Comparison of ENCODE assay signal across 8 cellular contexts in the genomic region with DNA sequence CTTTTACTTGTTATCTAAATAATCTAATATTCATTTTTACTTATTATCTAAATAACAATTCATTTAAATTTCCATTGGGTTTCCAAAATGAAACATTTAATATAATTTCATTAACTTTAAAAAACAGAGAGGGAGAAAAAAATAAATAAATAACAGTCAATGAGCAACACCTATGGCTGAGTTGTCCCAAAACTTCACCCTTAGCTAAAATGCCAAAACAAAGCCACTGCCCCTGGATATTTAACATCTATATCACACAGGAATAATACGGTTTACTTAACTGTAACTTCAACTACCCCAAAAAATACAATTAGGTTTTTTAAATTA. TPM values are rescaled to one million over a fixed set of nuclear protein-coding genes. Genes with fewer than 3 reads are reported as not detected.
DNase-seq lines count a peak whose midpoint lies in the region; ATAC-seq, FAIRE-seq and TF ChIP-seq lines count a peak whose summit lies in the region.

No MANE protein-coding gene starts in this region.

- H3K27me3 ChIP-seq in GM06990 (replicated peaks; ENCODE audit: control insufficient read depth, insufficient read depth, low read length): no peaks in the 10 kb centered on the region
- no peaks in the 10 kb centered on the region for H3K27me3 ChIP-seq in endothelial cell of umbilical vein (ENCODE audit: control insufficient read depth in 2 of 2, insufficient read depth in 2 of 2, low read length in 2 of 2)
- H3K27me3 ChIP-seq in rectal smooth muscle tissue (ENCODE audit: control insufficient read depth, insufficient read depth, low read length): no peaks in the 10 kb centered on the region

- intact Hi-C loops in endothelial cell of umbilical vein (cut with micrococcal nuclease): loop anchor here (2.0 kb wide), 1 partner anchor 36 kb away; no protein-coding TSS in a partner anchor

- H4K20me1 ChIP-seq in endothelial cell of umbilical vein (replicated peaks; ENCODE audit: control insufficient read depth, extremely low read depth, insufficient read depth, low read length): no peaks in the 10 kb centered on the region

- H3K27ac ChIP-seq in endothelial cell of umbilical vein (ENCODE audit: insufficient read depth, low read depth, low read length) (peak overlapping the region; percentile 86), rectal smooth muscle tissue (ENCODE audit: low read depth, low read length) (no peak overlapping the region)

- FAIRE-seq in RCC 7860 (lab: Jason Lieb, UNC) (peak; percentile 52), endothelial cell of umbilical vein (lab: Jason Lieb, UNC) (no peak)

- no peak for ATAC-seq in GM18907 (IDR thresholded peaks at IDR 0.05; ENCODE audit: unreplicated experiment)
- no peak for ATAC-seq in HG03342 (IDR thresholded peaks at IDR 0.05; ENCODE audit: unreplicated experiment)

- no peak for DNase-seq in GM06990 (ENCODE audit: extremely low read depth, insufficient read length)
- DNase-seq in RCC 7860 (ENCODE audit: low spot score): no peak
- no peak for DNase-seq in endothelial cell of umbilical vein (ENCODE audit: low read depth, low spot score)
- DNase-seq in effector CD4-positive, alpha-beta T cell: no peak
- DNase-seq in NCI-H2171 treated with DMSO at 0.1 percent for 48 hours (lab: John Stamatoyannopoulos, UW): no peak

- H3K9ac ChIP-seq in endothelial cell of umbilical vein (replicated peaks; ENCODE audit: extremely low read depth, insufficient read depth, low read length): peak overlapping the region; percentile 93
- H3K9ac ChIP-seq in rectal smooth muscle tissue (ENCODE audit: low read length): no peak overlapping the region

- H3K4me1 ChIP-seq in endothelial cell of umbilical vein (ENCODE audit: control insufficient read depth, extremely low read depth, insufficient read depth, low read length) (peaks cover 3% of the 10 kb centered on the region), rectal smooth muscle tissue (ENCODE audit: control insufficient read depth, insufficient read depth, low read length) (no peaks in the 10 kb centered on the region)

- dilution Hi-C loops in endothelial cell of umbilical vein (cut with MboI; ENCODE audit: extremely low pct_ligation_motif_present, low sequenced_read_pairs): no loop called here

- TF ChIP-seq CTCF in GM06990 (IDR thresholded peaks at IDR 0.05; ENCODE audit: insufficient read depth, low read length, poor library complexity, severe bottlenecking): no peak
- TF ChIP-seq CTCF in endothelial cell of umbilical vein (IDR thresholded peaks at IDR 0.05; ENCODE audit: extremely low read depth in 1 of 2, insufficient read depth in 1 of 2, low read depth in 1 of 2, low read length in 2 of 2): no peak

- H3K79me2 ChIP-seq in endothelial cell of umbilical vein (ENCODE audit: control insufficient read depth, insufficient read depth, low read length): peaks cover 45% of the 10 kb centered on the region

- POLR2A ChIA-PET in endothelial cell of umbilical vein (lab: Charles Lee): no interaction called here

- no peak overlapping the region for H2AFZ ChIP-seq in endothelial cell of umbilical vein (ENCODE audit: low read depth, low read length)

- no peaks in the 10 kb centered on the region for H3K9me3 ChIP-seq in endothelial cell of umbilical vein (replicated peaks; ENCODE audit: control insufficient read depth, insufficient read depth, low read length)

- no TSS peak for BruUV-seq in endothelial cell of umbilical vein (replicated peaks; lab: Mats Ljungman, UMichigan)

- no peaks in the 10 kb centered on the region for H3K9me1 ChIP-seq in endothelial cell of umbilical vein (replicated peaks; ENCODE audit: control insufficient read depth, extremely low read depth, insufficient read depth, low read length)

- TF ChIP-seq POLR2A in endothelial cell of umbilical vein (IDR thresholded peaks at IDR 0.05; ENCODE audit: low read depth, low read length): no peak

- peak overlapping the region; percentile 88 for H3K4me2 ChIP-seq in endothelial cell of umbilical vein (ENCODE audit: insufficient read depth, low read length)

- CTCF ChIA-PET in endothelial cell of umbilical vein (lab: Charles Lee): interaction anchor here (0.9 to 2.9 kb wide), 6 partner anchors 10 to 44 kb away, joined by 3 to 14 read pairs (median 5); no protein-coding TSS in a partner anchor

- H3K4me3 ChIP-seq in GM06990 (replicated peaks; ENCODE audit: low read depth, low read length) (peak overlapping the region; percentile 76), endothelial cell of umbilical vein (replicated peaks in 1 of 3; ENCODE audit: insufficient read depth in 1 of 3, low read depth in 1 of 3, low read length in 3 of 3) (peak overlapping the region; percentile 23 to 91 (median 68)), rectal smooth muscle tissue (ENCODE audit: low read length) (peak overlapping the region; percentile 44)

- H3K36me3 ChIP-seq in GM06990 (ENCODE audit: control insufficient read depth, insufficient read depth, low read length): no peaks in the 10 kb centered on the region
- H3K36me3 ChIP-seq in endothelial cell of umbilical vein (ENCODE audit: control insufficient read depth in 2 of 2, extremely low read depth in 1 of 2, insufficient read depth in 2 of 2, low read length in 2 of 2): no peaks in the 10 kb centered on the region
- H3K36me3 ChIP-seq in rectal smooth muscle tissue (ENCODE audit: control insufficient read depth, insufficient read depth, low read length): no peaks in the 10 kb centered on the region

TF ChIP-seq in endothelial cell of umbilical vein, 7 proteins besides CTCF, POLR2A, EP300 and RAD21:
- TF ChIP-seq JUN (IDR thresholded peaks at IDR 0.05; ENCODE audit: borderline replicate concordance, insufficient read depth, insufficient read length, low read depth) (no peak), FOS (IDR thresholded peaks at IDR 0.05; ENCODE audit: borderline replicate concordance, insufficient read depth, low read length) (no peak), GATA2 (IDR thresholded peaks at IDR 0.05; ENCODE audit: insufficient read depth, insufficient read length, low read depth, low read length) (no peak)
TF ChIP-seq in endothelial cell of umbilical vein: peak in this region for 0.

RNA-seq across cellular contexts. Expression of a gene that starts 0.6 kb away (rescaled TPM):
- 61.2 and 62.5 TPM in 2 replicates for total RNA-seq in endothelial cell of umbilical vein
- polyA plus RNA-seq in endothelial cell of umbilical vein: 28.6 and 31.8 TPM in 2 replicates
- 26.3 and 29.4 TPM in 2 replicates for polyA plus RNA-seq in endothelial cell of umbilical vein (2011; cell fraction: cytosol; rRNA removed)
- 49.6 TPM in 2 replicates for polyA plus RNA-seq in endothelial cell of umbilical vein (2011; cell fraction: nucleus; rRNA removed)
- 49.5 and 49.7 TPM in 2 replicates for polyA plus RNA-seq in endothelial cell of umbilical vein (2012)
- 57.9 and 67.6 TPM in 2 replicates for polyA minus RNA-seq in endothelial cell of umbilical vein
- 12.8 TPM for polyA minus RNA-seq in endothelial cell of umbilical vein (2011; cell fraction: cytosol; rRNA and poly(A)+ RNA removed)
- polyA minus RNA-seq in endothelial cell of umbilical vein (2011; cell fraction: nucleus; rRNA and poly(A)+ RNA removed): 81.5 and 119 TPM in 2 replicates

RNA-seq across cellular contexts. Expression of a gene that starts 42.8 kb away (rescaled TPM):
- total RNA-seq in endothelial cell of umbilical vein: 14.4 and 14.8 TPM in 2 replicates
- 2.5 and 4.3 TPM in 2 replicates for polyA plus RNA-seq in endothelial cell of umbilical vein
- 8.5 and 8.8 TPM in 2 replicates for polyA plus RNA-seq in endothelial cell of umbilical vein (2011; cell fraction: cytosol; rRNA removed)
- polyA plus RNA-seq in endothelial cell of umbilical vein (2011; cell fraction: nucleus; rRNA removed): 7.6 and 12.1 TPM in 2 replicates
- 14.1 and 16.8 TPM in 2 replicates for polyA plus RNA-seq in endothelial cell of umbilical vein (2012)
- polyA minus RNA-seq in endothelial cell of umbilical vein: 2.8 and 3.1 TPM in 2 replicates
- 2.2 TPM for polyA minus RNA-seq in endothelial cell of umbilical vein (2011; cell fraction: cytosol; rRNA and poly(A)+ RNA removed)
- 5.2 and 7.5 TPM in 2 replicates for polyA minus RNA-seq in endothelial cell of umbilical vein (2011; cell fraction: nucleus; rRNA and poly(A)+ RNA removed)
